Comparison of ENCODE assay signal across 8 cellular contexts in the genomic region with DNA sequence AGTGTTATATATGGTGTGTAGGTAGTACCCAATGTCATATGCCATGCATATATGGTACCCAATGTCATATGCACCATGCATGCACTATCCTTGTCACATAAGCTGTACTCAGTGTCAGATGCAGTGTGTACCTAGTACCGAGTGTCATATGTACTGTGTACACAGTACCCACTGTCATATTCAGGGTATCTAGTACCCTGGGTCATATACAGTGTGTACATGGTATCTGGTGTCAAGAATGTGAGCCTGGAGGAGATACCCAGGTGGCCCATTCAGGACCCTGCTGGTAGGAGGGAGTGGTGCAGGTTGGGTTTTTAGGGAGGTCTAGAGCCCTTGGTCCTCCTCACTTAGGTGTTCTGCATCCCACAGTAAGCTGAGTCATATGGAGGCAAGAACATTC. TPM values are rescaled to one million over a fixed set of nuclear protein-coding genes. Genes with fewer than 3 reads are reported as not detected.
DNase-seq lines count a peak whose midpoint lies in the region; ATAC-seq and TF ChIP-seq lines count a peak whose summit lies in the region.

No MANE protein-coding gene starts in this region.

- ATAC-seq in GM18909 (IDR thresholded peaks at IDR 0.05; ENCODE audit: poor library complexity, unreplicated experiment): peak; percentile 34

- DNase-seq in AG09309 (ENCODE audit: low read depth): no peak
- DNase-seq in NAMALWA (ENCODE audit: low spot score): peak; percentile 51
- DNase-seq in activated CD8-positive, alpha-beta memory T cell treated with anti-CD3 and anti-CD28 coated beads, Interleukin-2, amount 50 U/mL, for 48 hours: peak; percentile 58
- DNase-seq in fibroblast of the aortic adventitia (ENCODE audit: low read depth): peak; percentile 19
- DNase-seq in stimulated activated CD4-positive, alpha-beta T cell treated with anti-CD3 and anti-CD28 coated beads, Interleukin-2, amount 100 ng/mL, for 24 hours: peak; percentile 53 to 55
- DNase-seq in NCI-H2081 treated with DMSO at 0.1 percent for 48 hours (lab: John Stamatoyannopoulos, UW): no peak
- no peak for DNase-seq in C1 segment of cervical spinal cord (lab: John Stamatoyannopoulos, UW)

- TF ChIP-seq CTCF in AG09309 (IDR thresholded peaks at IDR 0.05; ENCODE audit: control insufficient read depth, insufficient read depth, low read depth, low read length, missing control alignments): peak; percentile 57
- peak; percentile 67 for TF ChIP-seq CTCF in fibroblast of the aortic adventitia (IDR thresholded peaks at IDR 0.05; ENCODE audit: insufficient read depth, low read length)

- peak overlapping the region; percentile 4; the same call in 1 of the 2 replicates for H3K4me3 ChIP-seq in AG09309 (ENCODE audit: control insufficient read depth, low read depth, low read length)
- peak overlapping the region; percentile 77 for H3K4me3 ChIP-seq in fibroblast of the aortic adventitia (ENCODE audit: low read depth, low read length)

RNA-seq across cellular contexts. Expression of a gene that starts 1.8 kb away (rescaled TPM):
- total RNA-seq in fibroblast of the aortic adventitia (ENCODE audit: low replicate concordance): 47.4 and 71.5 TPM in 2 replicates

Comparison
In these comparisons a context has a peak if more than half of its experiments do, and no peak if none do; other contexts are left out.
1. DNase-seq: peak in NAMALWA (single experiment), activated CD8-positive, alpha-beta memory T cell treated with anti-CD3 and anti-CD28 coated beads, Interleukin-2, amount 50 U/mL, for 48 hours (single experiment), fibroblast of the aortic adventitia (single experiment) and stimulated activated CD4-positive, alpha-beta T cell treated with anti-CD3 and anti-CD28 coated beads, Interleukin-2, amount 100 ng/mL, for 24 hours (2 of 2); none in AG09309 (single experiment), NCI-H2081 treated with DMSO at 0.1 percent for 48 hours (single experiment) and C1 segment of cervical spinal cord (0 of 14).